11 cellular contexts compared by ENCODE assay signal in genomic region chr1:50697440-50698421, GRCh38.
DNase-seq lines count a peak whose midpoint lies in the region; ATAC-seq and TF ChIP-seq lines count a peak whose summit lies in the region.
"Had no signal": no experiment of that assay in that cellular context is flagged by ENCODE, and none has a peak within 500 bp of the region (broad histone marks: within the 10 kb centered on the region; RNA-seq: fewer than 3 reads in every experiment).

No MANE protein-coding gene starts in this region.

- H3K27ac ChIP-seq in mesenchymal stem cell (ENCODE audit: low read length, poor library complexity, severe bottlenecking) (peak overlapping the region; percentile 66), aorta (ENCODE audit: low read depth in 1 of 2, low read length in 2 of 2) (no peak overlapping the region), prostate gland (no peak overlapping the region)
- H3K27ac ChIP-seq: vagina had no signal

- no peak overlapping the region for H2BK120ac ChIP-seq in mesenchymal stem cell (ENCODE audit: low read depth, low read length)

- H3K4ac ChIP-seq in mesenchymal stem cell (ENCODE audit: low read depth in 1 of 2, low read length in 2 of 2): no peak overlapping the region

- H2AK5ac ChIP-seq in mesenchymal stem cell (ENCODE audit: low read length, severe bottlenecking): no peak overlapping the region

- no peak overlapping the region for H4K91ac ChIP-seq in mesenchymal stem cell (ENCODE audit: low read length)

- no peak for TF ChIP-seq POLR2A in prostate gland (IDR thresholded peaks at IDR 0.05)

- no peak overlapping the region for H3K23ac ChIP-seq in mesenchymal stem cell (ENCODE audit: low read length in 2 of 2)

- TF ChIP-seq CTCF in AG04449 (IDR thresholded peaks at IDR 0.05; ENCODE audit: insufficient read depth, low read length, missing control alignments) (no peak), fibroblast of villous mesenchyme (IDR thresholded peaks at IDR 0.05; ENCODE audit: insufficient read depth, low read depth, low read length) (no peak), prostate gland (IDR thresholded peaks at IDR 0.05) (no peak)

- no peak overlapping the region for H2BK15ac ChIP-seq in mesenchymal stem cell (ENCODE audit: low read depth, poor library complexity, severe bottlenecking)

- no peak overlapping the region for H3K4me2 ChIP-seq in mesenchymal stem cell (ENCODE audit: low read length, poor library complexity, severe bottlenecking)

- DNase-seq in AG04449 (ENCODE audit: low read depth, low spot score) (peak; percentile 24), NCI-H526 treated with DMSO at 0.1 percent for 48 hours (lab: John Stamatoyannopoulos, UW) (peak; percentile 75), fibroblast of villous mesenchyme (ENCODE audit: low read depth) (peak; percentile 68), mesenchymal stem cell (peak; percentile 57), aorta (no peak), prostate gland (ENCODE audit: low spot score) (no peak)
- DNase-seq in activated T-cell treated with anti-CD3 and anti-CD28 coated beads, Interleukin-2, amount 50 U/mL, for 48 hours: no peak
- DNase-seq: activated CD8-positive, alpha-beta memory T cell treated with anti-CD3 and anti-CD28 coated beads for 24 hours; NCI-H2171 treated with DMSO at 0.1 percent for 48 hours had no signal

- H3K9me3 ChIP-seq in mesenchymal stem cell (ENCODE audit: control insufficient read depth, low read length): no peaks in the 10 kb centered on the region
- H3K9me3 ChIP-seq in aorta (ENCODE audit: control insufficient read depth, low read length): no peaks in the 10 kb centered on the region
- no peaks in the 10 kb centered on the region for H3K9me3 ChIP-seq in prostate gland
- H3K9me3 ChIP-seq: vagina had no signal

- H3K27me3 ChIP-seq in mesenchymal stem cell (ENCODE audit: control insufficient read depth in 1 of 2, insufficient read depth in 1 of 2, low read length in 2 of 2): no peaks in the 10 kb centered on the region
- no peaks in the 10 kb centered on the region for H3K27me3 ChIP-seq in aorta (ENCODE audit: control insufficient read depth in 1 of 2, insufficient read depth in 2 of 2, low read length in 1 of 2)
- no peaks in the 10 kb centered on the region for H3K27me3 ChIP-seq in prostate gland (replicated peaks; ENCODE audit: insufficient read depth)
- H3K27me3 ChIP-seq: vagina had no signal

- H2BK5ac ChIP-seq in mesenchymal stem cell (ENCODE audit: low read depth, low read length, poor library complexity, severe bottlenecking): no peak overlapping the region

- H2BK12ac ChIP-seq in mesenchymal stem cell (ENCODE audit: low read length in 2 of 2): no peak overlapping the region

- H3K79me1 ChIP-seq in mesenchymal stem cell (replicated peaks; ENCODE audit: low read length, poor library complexity, severe bottlenecking): peaks cover 4% of the 10 kb centered on the region

- POLR2A ChIA-PET in AG04449 (lab: Yijun Ruan, JAX): no interaction called here

- H3K14ac ChIP-seq in mesenchymal stem cell (ENCODE audit: low read length in 2 of 2): no peak overlapping the region

- H3K18ac ChIP-seq in mesenchymal stem cell (ENCODE audit: low read depth in 1 of 2, low read length in 2 of 2): no peak overlapping the region

- no peaks in the 10 kb centered on the region for H3K4me1 ChIP-seq in mesenchymal stem cell (ENCODE audit: control insufficient read depth, insufficient read depth, low read depth, low read length)
- peaks cover 0 to 4% of the 10 kb centered on the region in 2 donors for H3K4me1 ChIP-seq in aorta (ENCODE audit: control insufficient read depth in 1 of 2, insufficient read depth in 2 of 2, low read length in 2 of 2)
- no peaks in the 10 kb centered on the region for H3K4me1 ChIP-seq in prostate gland (replicated peaks)
- H3K4me1 ChIP-seq: vagina had no signal

- H4K8ac ChIP-seq in mesenchymal stem cell (ENCODE audit: low read length): no peak overlapping the region

- intact Hi-C loops in aorta (cut with DNase I) (no loop called here), prostate gland (cut with DNase I) (no loop called here)

- no peak overlapping the region for H2AFZ ChIP-seq in mesenchymal stem cell (ENCODE audit: low read depth, low read length)

- H3K9ac ChIP-seq in mesenchymal stem cell (ENCODE audit: low read length): no peak overlapping the region

- ATAC-seq in aorta (ENCODE audit: low FRiP score) (no peak), HG02973 (IDR thresholded peaks at IDR 0.05; ENCODE audit: unreplicated experiment) (no peak)

- no peaks in the 10 kb centered on the region for H3K36me3 ChIP-seq in mesenchymal stem cell (ENCODE audit: control insufficient read depth in 1 of 2, insufficient read depth in 2 of 2, low read depth in 1 of 2, low read length in 2 of 2)
- H3K36me3 ChIP-seq in aorta (ENCODE audit: control insufficient read depth in 1 of 2, insufficient read depth in 2 of 2, low read length in 1 of 2): no peaks in the 10 kb centered on the region
- no peaks in the 10 kb centered on the region for H3K36me3 ChIP-seq in prostate gland
- H3K36me3 ChIP-seq: vagina had no signal

- 94% methylated on average over 2 of the region's 3 CpGs for WGBS in mesenchymal stem cell
- 97% methylated on average over 3 of the region's 3 CpGs for WGBS in aorta, 2 donors
- WGBS in prostate gland: 87% methylated on average over 3 of the region's 3 CpGs

- no peak overlapping the region for H3K4me3 ChIP-seq in AG04449 (ENCODE audit: low read depth, low read length)
- H3K4me3 ChIP-seq in fibroblast of villous mesenchyme (ENCODE audit: low read depth, low read length): no peak overlapping the region
- H3K4me3 ChIP-seq in mesenchymal stem cell (ENCODE audit: insufficient read depth in 1 of 2, low read depth in 1 of 2, low read length in 2 of 2): no peak overlapping the region
- no peak overlapping the region for H3K4me3 ChIP-seq in aorta (ENCODE audit: low read length in 2 of 2)
- no peak overlapping the region for H3K4me3 ChIP-seq in prostate gland
- H3K4me3 ChIP-seq: vagina had no signal

- CTCF ChIA-PET in AG04449 (lab: Yijun Ruan, JAX): interaction anchor here (0.8 to 3.7 kb wide), 4 partner anchors 78 to 493 kb away, joined by 3 to 15 read pairs (median 10); no protein-coding TSS in a partner anchor

Comparison
In these comparisons a context has a peak if more than half of its experiments do, and no peak if none do; other contexts are left out.
1. DNase-seq: peak in AG04449 (single experiment), NCI-H526 treated with DMSO at 0.1 percent for 48 hours (single experiment), fibroblast of villous mesenchyme (single experiment) and mesenchymal stem cell (single experiment); none in aorta (0 of 2), activated T-cell treated with anti-CD3 and anti-CD28 coated beads, Interleukin-2, amount 50 U/mL, for 48 hours (0 of 2) and prostate gland (single experiment).